In the genomic region with DNA sequence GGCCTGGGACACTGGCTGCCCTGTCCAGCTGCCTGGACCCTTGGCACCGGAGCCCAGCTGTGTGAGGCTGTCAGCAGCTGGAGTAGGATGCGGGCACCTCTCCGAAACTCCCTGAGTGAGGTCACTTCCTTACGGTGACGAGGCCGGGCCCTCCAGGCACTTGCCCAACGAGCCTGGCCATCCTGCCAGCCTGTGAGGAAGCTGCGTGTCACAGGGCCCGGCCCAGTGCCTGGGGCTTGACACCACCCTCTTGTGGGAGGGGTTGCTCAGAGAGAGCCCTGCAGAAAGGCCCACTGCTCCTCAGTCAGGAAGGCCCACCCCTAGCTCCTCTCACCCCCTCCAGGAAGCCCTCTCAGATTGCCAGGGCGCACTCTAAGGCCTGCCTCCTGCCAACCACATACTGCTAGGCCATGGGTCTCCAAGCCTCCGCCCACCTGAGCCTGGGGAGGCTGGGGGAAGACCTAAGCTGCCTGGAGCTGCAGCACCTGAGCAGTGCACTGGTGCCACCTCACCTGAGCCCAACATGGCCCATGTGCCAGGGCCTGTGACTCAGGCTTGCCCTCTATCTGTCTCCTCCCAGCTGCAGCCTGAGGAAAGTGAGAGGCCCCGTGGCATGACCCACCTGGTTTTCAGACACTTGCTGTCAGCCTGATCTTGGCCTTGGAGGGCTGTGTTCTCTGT, we compare ENCODE assay signal across 9 cellular contexts. TPM values are rescaled to one million over a fixed set of nuclear protein-coding genes. Genes with fewer than 3 reads are reported as not detected.
A peak's percentile ranks its signal among the peaks of the same experiment; 100 is the strongest.
DNase-seq lines count a peak whose midpoint lies in the region; ATAC-seq, FAIRE-seq and TF ChIP-seq lines count a peak whose summit lies in the region.
"Had no signal": no experiment of that assay in that cellular context is flagged by ENCODE, and none has a peak within 500 bp of the region (broad histone marks: within the 10 kb centered on the region; RNA-seq: fewer than 3 reads in every experiment).

No MANE protein-coding gene starts in this region.

- H3K9me3 ChIP-seq in BLaER1 (peaks cover 20% of the 10 kb centered on the region), endothelial cell of umbilical vein (replicated peaks; ENCODE audit: control insufficient read depth, insufficient read depth, low read length) (peaks cover 2% of the 10 kb centered on the region)

- peak; percentile 94 for FAIRE-seq in endothelial cell of umbilical vein (lab: Jason Lieb, UNC)
- FAIRE-seq: endometrium had no signal

- H3K27ac Mint-ChIP-seq in natural killer cell: peak overlapping the region; percentile 67 to 82

- H3K36me3 ChIP-seq in BLaER1 (no peaks in the 10 kb centered on the region), endothelial cell of umbilical vein (ENCODE audit: control insufficient read depth in 2 of 2, extremely low read depth in 1 of 2, insufficient read depth in 2 of 2, low read length in 2 of 2) (no peaks in the 10 kb centered on the region)

- H3K4me1 ChIP-seq in BLaER1: peaks cover 49% of the 10 kb centered on the region
- H3K4me1 ChIP-seq in endothelial cell of umbilical vein (ENCODE audit: control insufficient read depth, extremely low read depth, insufficient read depth, low read length): peaks cover 22% of the 10 kb centered on the region

- H3K4me3 ChIP-seq in BLaER1 (no peak overlapping the region), endothelial cell of umbilical vein (replicated peaks in 1 of 3; ENCODE audit: insufficient read depth in 1 of 3, low read depth in 1 of 3, low read length in 3 of 3) (no peak overlapping the region)

- BruUV-seq in endothelial cell of umbilical vein (replicated peaks; lab: Mats Ljungman, UMichigan): no TSS peak

- POLR2A ChIA-PET in endothelial cell of umbilical vein (lab: Charles Lee): interaction anchor here (0.6 to 1.7 kb wide), 4 partner anchors 9 to 21 kb away, joined by 3 to 4 read pairs (median 3); no protein-coding TSS in a partner anchor

- no peak overlapping the region for H3K9ac ChIP-seq in BLaER1
- H3K9ac ChIP-seq in endothelial cell of umbilical vein (replicated peaks; ENCODE audit: extremely low read depth, insufficient read depth, low read length): no peak overlapping the region

- H3K4me2 ChIP-seq in BLaER1 (peak overlapping the region; percentile 49), endothelial cell of umbilical vein (ENCODE audit: insufficient read depth, low read length) (no peak overlapping the region)

- dilution Hi-C loops in endothelial cell of umbilical vein (cut with MboI; ENCODE audit: extremely low pct_ligation_motif_present, low sequenced_read_pairs): no loop called here

- H3K36me3 Mint-ChIP-seq in natural killer cell: peaks cover 9% of the 10 kb centered on the region

- H3K4me3 Mint-ChIP-seq in natural killer cell: no peak overlapping the region

- no peaks in the 10 kb centered on the region for H3K9me1 ChIP-seq in endothelial cell of umbilical vein (replicated peaks; ENCODE audit: control insufficient read depth, extremely low read depth, insufficient read depth, low read length)

- H4K20me1 ChIP-seq in BLaER1 (peaks cover 6% of the 10 kb centered on the region), endothelial cell of umbilical vein (replicated peaks; ENCODE audit: control insufficient read depth, extremely low read depth, insufficient read depth, low read length) (no peaks in the 10 kb centered on the region)

- intact Hi-C loops in endothelial cell of umbilical vein (cut with micrococcal nuclease): loop anchor here (1.0 to 10.0 kb wide), 5 partner anchors 12 to 711 kb away; a partner anchor contains a TSS
- intact Hi-C loops in natural killer cell (cut with micrococcal nuclease): loop anchor here (5.0 kb wide), 2 partner anchors 36 to 59 kb away; a partner anchor contains a TSS

- peaks cover 6 to 34% of the 10 kb centered on the region in 2 donors for H3K4me1 Mint-ChIP-seq in natural killer cell

- ATAC-seq in HG03097 (IDR thresholded peaks at IDR 0.05; ENCODE audit: low FRiP score, unreplicated experiment): peak; percentile 40
- ATAC-seq in natural killer cell: peak; percentile 73 to 88 (median 78)
- no peak for ATAC-seq in HG03175 (IDR thresholded peaks at IDR 0.05; ENCODE audit: unreplicated experiment)

- H3K9me3 Mint-ChIP-seq in natural killer cell: peaks cover 8 to 12% of the 10 kb centered on the region in 2 donors

- TF ChIP-seq CTCF in endothelial cell of umbilical vein (IDR thresholded peaks at IDR 0.05; ENCODE audit: extremely low read depth in 1 of 2, insufficient read depth in 1 of 2, low read depth in 1 of 2, low read length in 2 of 2) (no peak), natural killer cell (IDR thresholded peaks at IDR 0.05) (no peak)

- CTCF ChIA-PET in endothelial cell of umbilical vein (lab: Charles Lee): interaction anchor here (0.7 to 2.0 kb wide), 5 partner anchors 12 to 475 kb away, joined by 3 to 7 read pairs (median 3); no protein-coding TSS in a partner anchor

- TF ChIP-seq POLR2A in endothelial cell of umbilical vein (IDR thresholded peaks at IDR 0.05; ENCODE audit: low read depth, low read length): no peak

- peaks cover 0 to 10% of the 10 kb centered on the region in 2 donors for H3K27me3 Mint-ChIP-seq in natural killer cell (ENCODE audit: low read depth in 2 of 2)

- H3K79me2 ChIP-seq in endothelial cell of umbilical vein (ENCODE audit: control insufficient read depth, insufficient read depth, low read length): peaks cover 5% of the 10 kb centered on the region

- no peak overlapping the region for H2AFZ ChIP-seq in endothelial cell of umbilical vein (ENCODE audit: low read depth, low read length)

- H3K27me3 ChIP-seq in BLaER1: peaks cover 30% of the 10 kb centered on the region
- H3K27me3 ChIP-seq in endothelial cell of umbilical vein (ENCODE audit: control insufficient read depth in 2 of 2, insufficient read depth in 2 of 2, low read length in 2 of 2): no peaks in the 10 kb centered on the region

- H3K27ac ChIP-seq in BLaER1 (no peak overlapping the region), endothelial cell of umbilical vein (ENCODE audit: insufficient read depth, low read depth, low read length) (peak overlapping the region; percentile 50)

- DNase-seq in T-helper 9 cell (peak; percentile 36), endothelial cell of umbilical vein (ENCODE audit: low read depth, low spot score) (peak; percentile 66), natural killer cell (peak; percentile 65), NCI-H1417 (lab: John Stamatoyannopoulos, UW) (no peak), NCI-H1105 (lab: John Stamatoyannopoulos, UW) (no peak)

TF ChIP-seq in endothelial cell of umbilical vein, 7 proteins besides CTCF, POLR2A, EP300 and RAD21:
- TF ChIP-seq MYC (IDR thresholded peaks at IDR 0.05; ENCODE audit: low read depth, low read length) (no peak), FOS (IDR thresholded peaks at IDR 0.05; ENCODE audit: borderline replicate concordance, insufficient read depth, low read length) (no peak), JUN (IDR thresholded peaks at IDR 0.05; ENCODE audit: borderline replicate concordance, insufficient read depth, insufficient read length, low read depth) (no peak), POLR2AphosphoS5 (IDR thresholded peaks at IDR 0.05; ENCODE audit: insufficient read depth, low read depth, low read length) (no peak), EZH2 (IDR thresholded peaks at IDR 0.05; ENCODE audit: borderline replicate concordance, low read depth, low read length, severe bottlenecking) (no peak), GATA2 (IDR thresholded peaks at IDR 0.05; ENCODE audit: insufficient read depth, insufficient read length, low read depth, low read length) (no peak)
- TF ChIP-seq, protein P1, sequence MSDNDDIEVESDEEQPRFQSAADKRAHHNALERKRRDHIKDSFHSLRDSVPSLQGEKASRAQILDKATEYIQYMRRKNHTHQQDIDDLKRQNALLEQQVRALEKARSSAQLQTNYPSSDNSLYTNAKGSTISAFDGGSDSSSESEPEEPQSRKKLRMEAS (IDR thresholded peaks at IDR 0.05; ENCODE audit: insufficient read depth, insufficient read length): no peak
TF ChIP-seq in endothelial cell of umbilical vein: peak in this region for 0.

RNA-seq across cellular contexts. Expression of a gene that starts 4.3 kb away (rescaled TPM):
- total RNA-seq in endothelial cell of umbilical vein (44.5 and 51.5 TPM in 2 replicates), natural killer cell (1 to 10 TPM in 2 of 3 donors, under 1 TPM in 1; 0.79 to 3.2 (median 2.2) TPM)
- 38.5 and 45.6 TPM in 2 replicates for polyA plus RNA-seq in endothelial cell of umbilical vein
- polyA plus RNA-seq in endothelial cell of umbilical vein (2011; cell fraction: cytosol; rRNA removed): 20.7 and 42.6 TPM in 2 replicates
- 9.4 and 13.0 TPM in 2 replicates for polyA plus RNA-seq in endothelial cell of umbilical vein (2011; cell fraction: nucleus; rRNA removed)
- 36.8 and 57.9 TPM in 2 replicates for polyA plus RNA-seq in endothelial cell of umbilical vein (2012)
- polyA minus RNA-seq in endothelial cell of umbilical vein: 3.8 and 5.2 TPM in 2 replicates
- polyA minus RNA-seq in endothelial cell of umbilical vein (2011; cell fraction: cytosol; rRNA and poly(A)+ RNA removed): 76.2 TPM
- 4.0 and 13.1 TPM in 2 replicates for polyA minus RNA-seq in endothelial cell of umbilical vein (2011; cell fraction: nucleus; rRNA and poly(A)+ RNA removed)

RNA-seq across cellular contexts. Expression of a gene that starts 47.9 kb away (rescaled TPM):
- total RNA-seq in endothelial cell of umbilical vein: 5.2 and 9.0 TPM in 2 replicates
- 4.1 and 6.6 TPM in 2 replicates for polyA plus RNA-seq in endothelial cell of umbilical vein
- 1.6 and 2.5 TPM in 2 replicates for polyA plus RNA-seq in endothelial cell of umbilical vein (2011; cell fraction: cytosol; rRNA removed)
- polyA plus RNA-seq in endothelial cell of umbilical vein (2011; cell fraction: nucleus; rRNA removed): 1.9 TPM in 2 replicates
- 0.99 and 2.3 TPM in 2 replicates for polyA plus RNA-seq in endothelial cell of umbilical vein (2012)
- polyA minus RNA-seq in endothelial cell of umbilical vein: 1.4 and 2.4 TPM in 2 replicates
- 55.3 TPM for polyA minus RNA-seq in endothelial cell of umbilical vein (2011; cell fraction: cytosol; rRNA and poly(A)+ RNA removed)
- polyA minus RNA-seq in endothelial cell of umbilical vein (2011; cell fraction: nucleus; rRNA and poly(A)+ RNA removed): 0.63 and 2.2 TPM in 2 replicates
- total RNA-seq in natural killer cell: 10 to 100 TPM in 1 of 3 donors, 1 to 10 TPM in 2; 2.6 to 27.9 (median 6.3) TPM

RNA-seq across cellular contexts. Expression of a gene that starts 58.6 kb away (rescaled TPM):
- total RNA-seq in endothelial cell of umbilical vein: 173 and 177 TPM in 2 replicates
- polyA plus RNA-seq in endothelial cell of umbilical vein: 68.0 and 100.0 TPM in 2 replicates
- polyA plus RNA-seq in endothelial cell of umbilical vein (2011; cell fraction: cytosol; rRNA removed): 112 and 117 TPM in 2 replicates
- 169 and 178 TPM in 2 replicates for polyA plus RNA-seq in endothelial cell of umbilical vein (2011; cell fraction: nucleus; rRNA removed)
- polyA plus RNA-seq in endothelial cell of umbilical vein (2012): 140 and 147 TPM in 2 replicates
- 71.5 and 73.7 TPM in 2 replicates for polyA minus RNA-seq in endothelial cell of umbilical vein
- 52.2 TPM for polyA minus RNA-seq in endothelial cell of umbilical vein (2011; cell fraction: cytosol; rRNA and poly(A)+ RNA removed)
- 75.3 and 108 TPM in 2 replicates for polyA minus RNA-seq in endothelial cell of umbilical vein (2011; cell fraction: nucleus; rRNA and poly(A)+ RNA removed)
- total RNA-seq in natural killer cell: 100 to 1,000 TPM; 219 to 244 (median 237) TPM

Comparison
In these comparisons a context has a peak if more than half of its experiments do, and no peak if none do; other contexts are left out.
1. DNase-seq: peak in T-helper 9 cell (single experiment), endothelial cell of umbilical vein (single experiment) and natural killer cell (single experiment); none in NCI-H1417 (0 of 3) and NCI-H1105 (single experiment).
2. RNA of a gene that starts 4.3 kb away (total RNA-seq): 44.5 to 51.5 TPM in endothelial cell of umbilical vein; 0.79 to 3.2 TPM in natural killer cell; every median in the first group is over 10 times any median in the second.